Comparison of ENCODE assay signal across 1 cellular context in genomic region chr12:8027856-8028255, GRCh38.
TF ChIP-seq lines count a peak whose summit lies in the region.

No MANE protein-coding gene starts in this region.

TF ChIP-seq in HepG2, 621 proteins besides CTCF, POLR2A, EP300 and RAD21:
- TF ChIP-seq FOXC1 (CRISPR knock-in tag; IDR thresholded peaks at IDR 0.05; ENCODE audit: borderline replicate concordance) (no peak), FOSL2 (CRISPR knock-in tag; IDR thresholded peaks at IDR 0.05) (no peak), FOXP1 (IDR thresholded peaks at IDR 0.05) (no peak), FOXP1 (CRISPR knock-in tag; IDR thresholded peaks at IDR 0.05) (no peak), SIN3B (IDR thresholded peaks at IDR 0.05; ENCODE audit: low read length) (no peak), RARG (CRISPR knock-in tag; IDR thresholded peaks at IDR 0.05; ENCODE audit: low read depth) (no peak), ZNF333 (CRISPR knock-in tag; IDR thresholded peaks at IDR 0.05; ENCODE audit: borderline replicate concordance) (no peak), ETV5 (CRISPR knock-in tag; IDR thresholded peaks at IDR 0.05; ENCODE audit: borderline replicate concordance) (no peak), TBX3 (IDR thresholded peaks at IDR 0.05; ENCODE audit: borderline replicate concordance) (no peak), POGK (CRISPR knock-in tag; conservative IDR thresholded peaks at IDR 0.05) (no peak), ZBTB1 (CRISPR knock-in tag; IDR thresholded peaks at IDR 0.05; ENCODE audit: borderline replicate concordance) (no peak), PITX1 (CRISPR knock-in tag; IDR thresholded peaks at IDR 0.05) (no peak), ZNF724P (CRISPR knock-in tag; IDR thresholded peaks at IDR 0.05; ENCODE audit: borderline replicate concordance) (no peak), ZFP37 (CRISPR knock-in tag; IDR thresholded peaks at IDR 0.05; ENCODE audit: borderline replicate concordance) (no peak)
